In genomic region chr12:49060237-49061156, GRCh38 we compare ENCODE assay signal across 8 cellular contexts. TPM values are rescaled to one million over a fixed set of nuclear protein-coding genes. Genes with fewer than 3 reads are reported as not detected.
A peak's percentile ranks its signal among the peaks of the same experiment; 100 is the strongest.
DNase-seq lines count a peak whose midpoint lies in the region; ATAC-seq and TF ChIP-seq lines count a peak whose summit lies in the region.

KMT2D (minus strand) TSS chr12:49060794; CDS start chr12:49055324, 5,470 bp downstream.

- H2BK15ac ChIP-seq in IMR-90 (ENCODE audit: low read depth, low read length) = peak within 1 kb of the TSS; percentile 89; the same call in 1 of the 3 replicates

- H2BK120ac ChIP-seq in IMR-90 (ENCODE audit: low read depth, low read length) = peak within 1 kb of the TSS; percentile 94

- H3K27me3 ChIP-seq in IMR-90 (ENCODE audit: control insufficient read depth, insufficient read depth, low read length) = no peaks in the 10 kb centered on the region

- H2BK5ac ChIP-seq in IMR-90 (ENCODE audit: low read depth, low read length, poor library complexity, severe bottlenecking) = peak within 1 kb of the TSS; percentile 98

- peaks cover 7% of the 10 kb centered on the region for H3K4me1 ChIP-seq in IMR-90 (ENCODE audit: control insufficient read depth, insufficient read depth, low read length)

- peak within 1 kb of the TSS; percentile 89 for H4K5ac ChIP-seq in IMR-90 (ENCODE audit: low read depth, low read length)

- peak; percentile 74 for ATAC-seq in IMR-90 (ENCODE audit: low read depth)

- TF ChIP-seq POLR2A in IMR-90 (IDR thresholded peaks at IDR 0.05; ENCODE audit: low read depth, low read length) = peak; percentile 48; the same call in 1 of the 2 replicates

- H2AK5ac ChIP-seq in IMR-90 (ENCODE audit: low read depth, low read length) = peak within 1 kb of the TSS; percentile 83

- H3K23ac ChIP-seq in IMR-90 (ENCODE audit: low read depth, low read length) = peak within 1 kb of the TSS; percentile 99

- peak within 1 kb of the TSS; percentile 99 for H3K14ac ChIP-seq in IMR-90 (replicated peaks; ENCODE audit: low read depth, low read length)

- H3K9ac ChIP-seq in IMR-90 (ENCODE audit: low read depth, low read length) = peak within 1 kb of the TSS; percentile 94

- TSS peak; percentile 85 for BruUV-seq in IMR-90 (replicated peaks; lab: Mats Ljungman, UMichigan)

- peak within 1 kb of the TSS; percentile 97 for H4K91ac ChIP-seq in IMR-90 (ENCODE audit: insufficient read depth, low read depth, low read length)

- H3K27ac ChIP-seq in C4-2B (peak within 1 kb of the TSS; percentile 99), IMR-90 (ENCODE audit: insufficient read depth, low read length) (peak within 1 kb of the TSS; percentile 98)

- TF ChIP-seq RAD21 in IMR-90 (IDR thresholded peaks at IDR 0.05; ENCODE audit: low read length) = no peak

- peak within 1 kb of the TSS; percentile 82 to 99 for H4K8ac ChIP-seq in IMR-90 (ENCODE audit: low read depth in 2 of 2, low read length in 2 of 2)

- POLR2A ChIA-PET in IMR-90 (lab: Charles Lee; ENCODE audit: unreplicated experiment) = no interaction called here

- WGBS in IMR-90 (ENCODE audit: extremely low coverage in 2 of 2, insufficient read length in 1 of 2), 2 experiments = 1% methylated on average over 29 of the region's 74 CpGs; no CpG with 5 or more reads in 1 of the 2 experiments

- no peaks in the 10 kb centered on the region for H3K9me3 ChIP-seq in IMR-90 (ENCODE audit: control insufficient read depth, insufficient read depth, low read length)

- peaks cover 40% of the 10 kb centered on the region for H4K20me1 ChIP-seq in IMR-90 (ENCODE audit: insufficient read depth, low read length)

- H2BK20ac ChIP-seq in IMR-90 (ENCODE audit: low read depth, low read length) = peak within 1 kb of the TSS; percentile 50

- DNase-seq in GM20000 (ENCODE audit: low spot score) (peak; percentile 94), IMR-90 (peak; percentile 96), OCI-M2 (lab: John Stamatoyannopoulos, UW; ENCODE audit: unreplicated experiment) (peak; percentile 67), activated T-cell treated with anti-CD3 and anti-CD28 coated beads for 4 hours (peak; percentile 79), epithelial cell of proximal tubule (ENCODE audit: low read depth) (peak; percentile 65), mucosa of gallbladder (ENCODE audit: low spot score) (peak; percentile 92)
- DNase-seq in stimulated activated CD8-positive, alpha-beta memory T cell treated with anti-CD3 and anti-CD28 coated beads, Interleukin-4, amount 100 ng/mL, for 24 hours (ENCODE audit: low read depth) = peak; percentile 84

- intact Hi-C loops in IMR-90 (cut with micrococcal nuclease) = no loop called here

- H3K56ac ChIP-seq in IMR-90 (ENCODE audit: extremely low read depth, insufficient read depth, low read length) = peak within 1 kb of the TSS; percentile 94

- CTCF ChIA-PET in IMR-90 (lab: Yijun Ruan, JAX) = no interaction called here

- peaks cover 9 to 50% of the 10 kb centered on the region in 2 experiments; a peak in 3 of 4 replicates for H3K79me1 ChIP-seq in IMR-90 (ENCODE audit: low read depth in 1 of 2, low read length in 2 of 2)

- peak within 1 kb of the TSS; percentile 98 for H2AK9ac ChIP-seq in IMR-90 (replicated peaks; ENCODE audit: low read depth, low read length, poor library complexity)

- H2AFZ ChIP-seq in IMR-90 (replicated peaks; ENCODE audit: low read length, poor library complexity) = peak within 1 kb of the TSS; percentile 100

- in situ Hi-C loops in IMR-90 (cut with MboI; ENCODE audit: low sequenced_read_pairs) = loop anchor here (5.0 kb wide), 1 partner anchor 177 kb away; no protein-coding TSS in a partner anchor

- H3K18ac ChIP-seq in IMR-90 (ENCODE audit: low read depth, low read length) = peak within 1 kb of the TSS; percentile 89

- no peaks in the 10 kb centered on the region for H3K36me3 ChIP-seq in IMR-90 (ENCODE audit: control insufficient read depth, insufficient read depth, low read length)

- dilution Hi-C loops in IMR-90 (cut with HindIII; ENCODE audit: low sequenced_read_pairs, unreplicated experiment) = no loop called here

- H3K4ac ChIP-seq in IMR-90 (ENCODE audit: low read depth, low read length) = peak within 1 kb of the TSS; percentile 97

- peaks cover 16% of the 10 kb centered on the region for H3K9me1 ChIP-seq in IMR-90 (ENCODE audit: insufficient read depth, low read length)

- peak within 1 kb of the TSS; percentile 97 for H3K4me2 ChIP-seq in IMR-90 (ENCODE audit: low read depth, low read length)

- no peak; the same call in 1 of the 2 replicates for TF ChIP-seq CTCF in C4-2B (conservative IDR thresholded peaks at IDR 0.05)
- TF ChIP-seq CTCF in GM20000 (IDR thresholded peaks at IDR 0.05; ENCODE audit: extremely low read depth, missing control alignments) = no peak
- TF ChIP-seq CTCF in IMR-90 (conservative IDR thresholded peaks at IDR 0.05; ENCODE audit: low read depth, low read length) = 0 out of 2 replicates have a peak, but pooled peaks have one; percentile 1
- peak; percentile 35 for TF ChIP-seq CTCF in epithelial cell of proximal tubule (conservative IDR thresholded peaks at IDR 0.05; ENCODE audit: low read depth, low read length)

- peak within 1 kb of the TSS; percentile 81 for H3K4me3 ChIP-seq in IMR-90 (ENCODE audit: insufficient read depth, low read depth, low read length)
- peak within 1 kb of the TSS; percentile 90 for H3K4me3 ChIP-seq in epithelial cell of proximal tubule (ENCODE audit: low read depth, low read length)

TF ChIP-seq in IMR-90, 13 proteins besides CTCF, POLR2A, EP300 and RAD21:
- TF ChIP-seq BHLHE40 (IDR thresholded peaks at IDR 0.05; ENCODE audit: low read depth, low read length) (peak; percentile 59), RCOR1 (IDR thresholded peaks at IDR 0.05; ENCODE audit: insufficient replicate concordance, low read length) (no peak), FOS (IDR thresholded peaks at IDR 0.05; ENCODE audit: low read depth, low read length) (peak; percentile 14; the same call in 1 of the 2 replicates), USF2 (IDR thresholded peaks at IDR 0.05; ENCODE audit: low read depth, low read length) (peak; percentile 73), MAFK (IDR thresholded peaks at IDR 0.05; ENCODE audit: low read depth, low read length) (peak; percentile 57; the same call in 1 of the 2 replicates), CHD1 (IDR thresholded peaks at IDR 0.05; ENCODE audit: low read depth, low read length) (peak; percentile 50; the same call in 1 of the 2 replicates), MAZ (IDR thresholded peaks at IDR 0.05; ENCODE audit: borderline replicate concordance, low read depth, low read length) (peak; percentile 94; the same call in 1 of the 2 replicates), NFE2L2 (IDR thresholded peaks at IDR 0.05; ENCODE audit: low read depth, low read length) (peak; percentile 89; the same call in 1 of the 2 replicates), ELK1 (IDR thresholded peaks at IDR 0.05; ENCODE audit: borderline replicate concordance, low read depth, low read length) (no peak), SMC3 (IDR thresholded peaks at IDR 0.05; ENCODE audit: low read depth, low read length) (no peak), RFX5 (IDR thresholded peaks at IDR 0.05; ENCODE audit: low read depth, low read length) (no peak), CEBPB (IDR thresholded peaks at IDR 0.05; ENCODE audit: low read depth, low read length) (no peak), MXI1 (IDR thresholded peaks at IDR 0.05; ENCODE audit: borderline replicate concordance, low read depth, low read length) (peak; percentile 94)
TF ChIP-seq in IMR-90: peak in this region for 8.

RNA-seq across cellular contexts. Expression of gene KMT2D, which starts in this region (rescaled TPM):
- total RNA-seq in IMR-90 (2012; rRNA removed) (6.6 and 10.0 TPM in 2 replicates), epithelial cell of proximal tubule (16.6 and 17.2 TPM in 2 replicates), mucosa of gallbladder (104 TPM)
- polyA plus RNA-seq in IMR-90 (2012; rRNA removed) = 24.8 and 25.2 TPM in 2 replicates
- polyA plus RNA-seq in IMR-90 (2012; cell fraction: cytosol; rRNA removed) = 11.3 and 13.1 TPM in 2 replicates
- polyA plus RNA-seq in IMR-90 (2012; cell fraction: nucleus; rRNA removed; ENCODE audit: low replicate concordance) = 81.4 and 106 TPM in 2 replicates

Comparison
In these comparisons a context has a peak if more than half of its experiments do, and no peak if none do; other contexts are left out.
1. Peak in every context shown above with its lines: DNase-seq, ATAC-seq, H3K4me3 ChIP-seq and H3K27ac ChIP-seq.
2. CTCF ChIP-seq: peak in IMR-90 (single experiment) and epithelial cell of proximal tubule (single experiment); none in C4-2B (single experiment) and GM20000 (single experiment).